ENCODE assay signal across 8 cellular contexts in genomic region chr14:80942158-80942738, GRCh38. TPM values are rescaled to one million over a fixed set of nuclear protein-coding genes. Genes with fewer than 3 reads are reported as not detected.
DNase-seq lines count a peak whose midpoint lies in the region; ATAC-seq and TF ChIP-seq lines count a peak whose summit lies in the region.

No MANE protein-coding gene starts in this region.

- DNase-seq in MV-4-11 (lab: John Stamatoyannopoulos, UW) (peak; percentile 35), colonic mucosa (no peak), natural killer cell (no peak), GM10266 (ENCODE audit: extremely low spot score) (no peak), amygdala (lab: John Stamatoyannopoulos, UW) (no peak)
- DNase-seq in activated CD8-positive, alpha-beta memory T cell treated with anti-CD3 and anti-CD28 coated beads, Interleukin-2, amount 50 U/mL, for 4 hours, result no peak

- TF ChIP-seq CTCF in colonic mucosa (IDR thresholded peaks at IDR 0.05) (no peak), natural killer cell (IDR thresholded peaks at IDR 0.05) (no peak), GM10266 (IDR thresholded peaks at IDR 0.05; ENCODE audit: control insufficient read depth, insufficient read depth, low read depth, missing control alignments) (no peak)

- H3K36me3 Mint-ChIP-seq in natural killer cell, result no peaks in the 10 kb centered on the region

- peak; percentile 32 for ATAC-seq in GM21528 (IDR thresholded peaks at IDR 0.05; ENCODE audit: low FRiP score, unreplicated experiment)
- peak in 2 of 3 donors; percentile 19 to 20 for ATAC-seq in natural killer cell

- H3K4me1 ChIP-seq in ES-I3 (ENCODE audit: insufficient read depth, low read length), result no peaks in the 10 kb centered on the region
- H3K4me1 ChIP-seq in colonic mucosa, result peaks cover 4% of the 10 kb centered on the region

- H3K27me3 Mint-ChIP-seq in natural killer cell (ENCODE audit: low read depth in 2 of 2), result peaks cover 0 to 3% of the 10 kb centered on the region in 2 donors

- peaks cover 20 to 22% of the 10 kb centered on the region in 2 donors for H3K4me1 Mint-ChIP-seq in natural killer cell

- intact Hi-C loops in colonic mucosa (cut with DNase I), result loop anchor here (5.0 kb wide), 1 partner anchor 230 kb away; no protein-coding TSS in a partner anchor
- intact Hi-C loops in natural killer cell (cut with micrococcal nuclease), result no loop called here

- H3K36me3 ChIP-seq in ES-I3 (ENCODE audit: insufficient read depth, low read length) (no peaks in the 10 kb centered on the region), colonic mucosa (no peaks in the 10 kb centered on the region)

- H3K9me3 ChIP-seq in ES-I3 (ENCODE audit: control insufficient read depth, insufficient read depth, low read length) (no peaks in the 10 kb centered on the region), colonic mucosa (no peaks in the 10 kb centered on the region)

- H3K27me3 ChIP-seq in colonic mucosa, result no peaks in the 10 kb centered on the region

- peak overlapping the region; percentile 69 for H3K9ac ChIP-seq in ES-I3 (ENCODE audit: low read depth, low read length)
- peak overlapping the region; percentile 28 to 38 for H3K9ac ChIP-seq in colonic mucosa (ENCODE audit: low read depth in 2 of 2, low read length in 2 of 2)

- peak overlapping the region; percentile 80 for H3K4me3 Mint-ChIP-seq in natural killer cell

- peak overlapping the region; percentile 68 for H3K4me3 ChIP-seq in colonic mucosa

- H3K27ac ChIP-seq in colonic mucosa, result no peak overlapping the region

- peak overlapping the region; percentile 57 to 74 for H3K27ac Mint-ChIP-seq in natural killer cell

- H3K9me3 Mint-ChIP-seq in natural killer cell, result no peaks in the 10 kb centered on the region

RNA-seq across cellular contexts. Expression of gene CEP128, which starts 0.7 kb away (rescaled TPM):
- 10 to 100 TPM in 1 of 2 donors, 1 to 10 TPM in 1; 4.4 to 11.6 TPM for total RNA-seq in colonic mucosa
- 10 to 100 TPM; 14.4 to 16.7 (median 15.6) TPM for total RNA-seq in natural killer cell

RNA-seq across cellular contexts. Expression of gene TSHR, which starts 13.2 kb away (rescaled TPM):
- under 1 TPM; 0.11 to 0.25 TPM for total RNA-seq in colonic mucosa
- under 1 TPM in 1 of 3 donors, not detected in 2; 0.80 TPM for total RNA-seq in natural killer cell
